In genomic region chr1:22078133-22078532, GRCh38 we compare ENCODE assay signal across 16 cellular contexts. TPM values are rescaled to one million over a fixed set of nuclear protein-coding genes. Genes with fewer than 3 reads are reported as not detected.
A peak's percentile ranks its signal among the peaks of the same experiment; 100 is the strongest.
DNase-seq lines count a peak whose midpoint lies in the region; ATAC-seq and TF ChIP-seq lines count a peak whose summit lies in the region.
"Had no signal": no experiment of that assay in that cellular context is flagged by ENCODE, and none has a peak within 500 bp of the region (broad histone marks: within the 10 kb centered on the region; RNA-seq: fewer than 3 reads in every experiment).

No MANE protein-coding gene starts in this region.

- TF ChIP-seq RAD21 in neural cell (conservative IDR thresholded peaks at IDR 0.05): no peak

- no peaks in the 10 kb centered on the region for H3K36me3 ChIP-seq in neural cell (ENCODE audit: insufficient read depth, low read length)

- H3K36me3 Mint-ChIP-seq in activated CD4-positive, alpha-beta T cell treated with anti-CD3 and anti-CD28 coated beads, Interleukin-2, amount 10 ng/mL, durations not matched to agents 7 days and 5 days (ENCODE audit: low read depth): peaks cover 64% of the 10 kb centered on the region

- CTCF ChIA-PET in activated CD4-positive, alpha-beta T cell treated with anti-CD3 and anti-CD28 coated beads, Interleukin-2, amount 10 ng/mL, durations not matched to agents 7 days and 5 days (lab: Charles Lee): no interaction called here

- ATAC-seq in HG03442 (IDR thresholded peaks at IDR 0.05; ENCODE audit: unreplicated experiment) (no peak), HG02798 (IDR thresholded peaks at IDR 0.05; ENCODE audit: poor library complexity, unreplicated experiment) (no peak)
- ATAC-seq: mucosa of descending colon had no signal

- H3K27me3 ChIP-seq in HL-60 (ENCODE audit: insufficient read depth, poor library complexity, severe bottlenecking) (no peaks in the 10 kb centered on the region), neural cell (ENCODE audit: insufficient read depth, low read depth, low read length) (no peaks in the 10 kb centered on the region)
- H3K27me3 ChIP-seq: BLaER1 treated with 17β-estradiol and CSF1 and Interleukin-3, amounts not matched to agents 10 nM and 100 nM had no signal

- no peak for DNase-seq in activated CD4-positive, alpha-beta T cell treated with anti-CD3 and anti-CD28 coated beads, Interleukin-2, amount 10 ng/mL, durations not matched to agents 7 days and 5 days
- no peak for DNase-seq in activated CD4-positive, alpha-beta T cell treated with anti-CD3 and anti-CD28 coated beads for 4 hours
- DNase-seq in HL-60 (ENCODE audit: low read depth in 1 of 2, low spot score in 1 of 2) (no peak), coronary artery (ENCODE audit: low spot score) (no peak), iPS-NIHi11 (ENCODE audit: low spot score) (no peak)
- DNase-seq: DMS79; effector CD4-positive, alpha-beta T cell; mucosa of descending colon; PC-9; posterior cingulate gyrus; SK-N-SH; stimulated activated naive CD8-positive, alpha-beta T cell treated with anti-CD3 and anti-CD28 coated beads, Interleukin-15, Interleukin-2, amounts not matched to agents 100 U/mL and 50 U/mL, for 24 hours had no signal

- H3K27ac ChIP-seq in HL-60 (replicated peaks) (peak overlapping the region; percentile 21; the same call in 1 of the 2 replicates), coronary artery (no peak overlapping the region), neural cell (ENCODE audit: low read length) (peak overlapping the region; percentile 2)
- H3K27ac ChIP-seq: PC-9 had no signal

- H3K9me2 ChIP-seq in neural cell (ENCODE audit: insufficient read depth, low read length): no peaks in the 10 kb centered on the region
- H3K9me2 ChIP-seq: SK-N-SH had no signal

- peaks cover 70% of the 10 kb centered on the region for H3K79me2 ChIP-seq in neural cell (replicated peaks; ENCODE audit: insufficient read depth, low read length)

- H3K9ac ChIP-seq in neural cell (ENCODE audit: low read length): no peak overlapping the region
- H3K9ac ChIP-seq: SK-N-SH had no signal

- POLR2A ChIA-PET in activated CD4-positive, alpha-beta T cell treated with anti-CD3 and anti-CD28 coated beads, Interleukin-2, amount 10 ng/mL, durations not matched to agents 7 days and 5 days (lab: Charles Lee): no interaction called here

- peaks cover 21% of the 10 kb centered on the region for H4K20me1 ChIP-seq in neural cell (ENCODE audit: insufficient read depth)

- H3K27me3 Mint-ChIP-seq in activated CD4-positive, alpha-beta T cell treated with anti-CD3 and anti-CD28 coated beads, Interleukin-2, amount 10 ng/mL, durations not matched to agents 7 days and 5 days: no peaks in the 10 kb centered on the region

- H3K4me3 ChIP-seq in HL-60 (replicated peaks; ENCODE audit: insufficient read depth, low read length): no peak overlapping the region
- H3K4me3 ChIP-seq in coronary artery: peak overlapping the region; percentile 29
- no peak overlapping the region for H3K4me3 ChIP-seq in neural cell (ENCODE audit: low read length)
- H3K4me3 ChIP-seq: BLaER1 treated with 17β-estradiol and CSF1 and Interleukin-3, amounts not matched to agents 10 nM and 100 nM; mucosa of descending colon; PC-9 had no signal

- no peak for TF ChIP-seq EP300 in neural cell (conservative IDR thresholded peaks at IDR 0.05; ENCODE audit: poor library complexity, severe bottlenecking)

- no peak overlapping the region for H3K4me2 ChIP-seq in neural cell (ENCODE audit: low read length)
- H3K4me2 ChIP-seq: PC-9, SK-N-SH had no signal

- no peaks in the 10 kb centered on the region for H3K9me3 Mint-ChIP-seq in activated CD4-positive, alpha-beta T cell treated with anti-CD3 and anti-CD28 coated beads, Interleukin-2, amount 10 ng/mL, durations not matched to agents 7 days and 5 days

- peaks cover 79% of the 10 kb centered on the region for H3K4me1 Mint-ChIP-seq in activated CD4-positive, alpha-beta T cell treated with anti-CD3 and anti-CD28 coated beads, Interleukin-2, amount 10 ng/mL, durations not matched to agents 7 days and 5 days

- H2AFZ ChIP-seq in neural cell (ENCODE audit: low read depth, low read length): no peak overlapping the region
- H2AFZ ChIP-seq: PC-9 had no signal

- H3K4me3 Mint-ChIP-seq in activated CD4-positive, alpha-beta T cell treated with anti-CD3 and anti-CD28 coated beads, Interleukin-2, amount 10 ng/mL, durations not matched to agents 7 days and 5 days: no peak overlapping the region

- TF ChIP-seq CTCF in HL-60 (IDR thresholded peaks at IDR 0.05; ENCODE audit: insufficient read depth, low read length) (no peak), coronary artery (IDR thresholded peaks at IDR 0.05) (no peak), neural cell (IDR thresholded peaks at IDR 0.05; ENCODE audit: poor library complexity, severe bottlenecking) (no peak)

- H3K27ac Mint-ChIP-seq in activated CD4-positive, alpha-beta T cell treated with anti-CD3 and anti-CD28 coated beads, Interleukin-2, amount 10 ng/mL, durations not matched to agents 7 days and 5 days: peak overlapping the region; percentile 28

- H3K9me3 ChIP-seq in neural cell (ENCODE audit: low read length): no peaks in the 10 kb centered on the region
- H3K9me3 ChIP-seq: BLaER1 treated with 17β-estradiol and CSF1 and Interleukin-3, amounts not matched to agents 10 nM and 100 nM; mucosa of descending colon; SK-N-SH had no signal

- H3F3A ChIP-seq in neural cell (ENCODE audit: insufficient read depth, low read length, poor library complexity, severe bottlenecking): no peaks in the 10 kb centered on the region

TF ChIP-seq in neural cell, 6 proteins besides CTCF, POLR2A, EP300 and RAD21:
- TF ChIP-seq REST (IDR thresholded peaks at IDR 0.05; ENCODE audit: borderline replicate concordance): no peak
- no peak for TF ChIP-seq EZH2 (IDR thresholded peaks at IDR 0.05; ENCODE audit: borderline replicate concordance, insufficient read depth, low read length, poor library complexity, severe bottlenecking)
- TF ChIP-seq TAF1 (IDR thresholded peaks at IDR 0.05; ENCODE audit: low read depth): no peak
- no peak for TF ChIP-seq POLR2AphosphoS5 (IDR thresholded peaks at IDR 0.05)
TF ChIP-seq in neural cell: peak in this region for 0.

RNA-seq across cellular contexts. Expression of gene CDC42, which starts 25.6 kb away (rescaled TPM):
- 100 to 1,000 TPM; 378 to 413 TPM for total RNA-seq in activated CD4-positive, alpha-beta T cell treated with anti-CD3 and anti-CD28 coated beads, Interleukin-2, amount 10 ng/mL, durations not matched to agents 7 days and 5 days
- 805 and 913 TPM in 2 replicates for polyA plus RNA-seq in neural cell
- polyA minus RNA-seq in neural cell: 553 and 621 TPM in 2 replicates

Comparison
In these comparisons a context has a peak if more than half of its experiments do, and no peak if none do; other contexts are left out.
1. H3K27ac ChIP-seq: peak in HL-60 (single experiment) and neural cell (single experiment); none in coronary artery (0 of 2).